Comparison of ENCODE assay signal across 13 cellular contexts in the genomic region with DNA sequence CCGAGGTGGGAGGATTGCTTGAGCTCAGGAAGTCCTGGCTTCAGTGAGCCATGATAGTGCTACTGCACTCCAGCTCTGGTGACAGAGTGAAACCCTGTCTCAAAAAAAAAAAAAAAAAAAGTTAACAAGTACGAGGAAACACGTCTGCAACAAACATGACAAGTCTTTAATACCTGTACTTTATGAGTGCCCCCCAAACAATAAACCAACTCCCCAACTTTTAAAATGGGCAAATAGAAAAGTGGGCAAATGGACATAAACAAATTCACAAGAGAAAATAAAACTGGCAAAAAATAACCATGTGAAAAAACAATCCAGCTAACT. TPM values are rescaled to one million over a fixed set of nuclear protein-coding genes. Genes with fewer than 3 reads are reported as not detected.
DNase-seq lines count a peak whose midpoint lies in the region; TF ChIP-seq lines count a peak whose summit lies in the region.
"Had no signal": no experiment of that assay in that cellular context is flagged by ENCODE, and none has a peak within 500 bp of the region (broad histone marks: within the 10 kb centered on the region; RNA-seq: fewer than 3 reads in every experiment).

No MANE protein-coding gene starts in this region.

- no peaks in the 10 kb centered on the region for H3K9me3 ChIP-seq in CD8-positive, alpha-beta memory T cell (ENCODE audit: low read length)
- H3K9me3 ChIP-seq: uterus had no signal

- H3K36me3 ChIP-seq in CD8-positive, alpha-beta memory T cell (ENCODE audit: insufficient read depth, low read length): no peaks in the 10 kb centered on the region
- H3K36me3 ChIP-seq: uterus had no signal

- no peak overlapping the region for H3K4me3 ChIP-seq in CD8-positive, alpha-beta memory T cell (ENCODE audit: low read length)

- TF ChIP-seq CTCF in nephron (IDR thresholded peaks at IDR 0.05; ENCODE audit: unreplicated experiment in 3 of 3): no peak

- peaks cover 27 to 36% (median 33%) of the 10 kb centered on the region in 3 donors for H3K4me1 Mint-ChIP-seq in CD8-positive, alpha-beta memory T cell
- H3K4me1 Mint-ChIP-seq in IgD-negative memory B cell: peaks cover 40 to 45% (median 42%) of the 10 kb centered on the region in 3 donors
- H3K4me1 Mint-ChIP-seq in activated CD4-positive, alpha-beta memory T cell treated with anti-CD3 and anti-CD28 coated beads, Interleukin-2, amount 10 ng/mL, durations not matched to agents 7 days and 5 days: peaks cover 39% of the 10 kb centered on the region
- peaks cover 62% of the 10 kb centered on the region for H3K4me1 Mint-ChIP-seq in nephron

- peak overlapping the region in 3 of 7 donors; percentile 15 to 99 (median 53) for H3K4me3 Mint-ChIP-seq in CD8-positive, alpha-beta memory T cell
- peak overlapping the region; percentile 30 to 100 (median 75) for H3K4me3 Mint-ChIP-seq in IgD-negative memory B cell
- peak overlapping the region; percentile 3 for H3K4me3 Mint-ChIP-seq in activated CD4-positive, alpha-beta memory T cell treated with anti-CD3 and anti-CD28 coated beads, Interleukin-2, amount 10 ng/mL, durations not matched to agents 7 days and 5 days
- H3K4me3 Mint-ChIP-seq in nephron: peak overlapping the region; percentile 66 to 71 (median 68)

- peak overlapping the region; percentile 35 for H3K27ac ChIP-seq in CD8-positive, alpha-beta memory T cell (ENCODE audit: low read depth, low read length)
- H3K27ac ChIP-seq: brain microvascular endothelial cell had no signal

- no peak for DNase-seq in CD8-positive, alpha-beta memory T cell
- no peak for DNase-seq in activated CD4-positive, alpha-beta memory T cell treated with anti-CD3 and anti-CD28 coated beads, Interleukin-2, amount 10 ng/mL, durations not matched to agents 7 days and 5 days
- DNase-seq in GDM1 (lab: John Stamatoyannopoulos, UW) (no peak), midbrain (lab: John Stamatoyannopoulos, UW) (no peak), anterior cingulate cortex (lab: John Stamatoyannopoulos, UW) (no peak), cerebellar cortex (ENCODE audit: low spot score) (no peak)
- DNase-seq: brain microvascular endothelial cell, islet precursor cell, uterus had no signal

- CTCF ChIA-PET in CD8-positive, alpha-beta memory T cell (lab: Charles Lee): interaction anchor here (1.6 to 2.2 kb wide), 2 partner anchors 11 to 39 kb away, joined by 7 to 9 read pairs; a partner anchor contains a TSS
- CTCF ChIA-PET in activated CD4-positive, alpha-beta memory T cell treated with anti-CD3 and anti-CD28 coated beads, Interleukin-2, amount 10 ng/mL, durations not matched to agents 7 days and 5 days (lab: Charles Lee): interaction anchor here (0.6 to 2.3 kb wide), 4 partner anchors 9 to 51 kb away, joined by 3 to 5 read pairs (median 3); no protein-coding TSS in a partner anchor

- H3K27me3 Mint-ChIP-seq in CD8-positive, alpha-beta memory T cell: peaks cover 0 to 2% of the 10 kb centered on the region in 2 donors
- H3K27me3 Mint-ChIP-seq in IgD-negative memory B cell (peaks cover 2% of the 10 kb centered on the region), nephron (ENCODE audit: low read depth) (no peaks in the 10 kb centered on the region)
- no peaks in the 10 kb centered on the region for H3K27me3 Mint-ChIP-seq in activated CD4-positive, alpha-beta memory T cell treated with anti-CD3 and anti-CD28 coated beads, Interleukin-2, amount 10 ng/mL, durations not matched to agents 7 days and 5 days

- H3K9me3 Mint-ChIP-seq in CD8-positive, alpha-beta memory T cell: no peaks in the 10 kb centered on the region
- no peaks in the 10 kb centered on the region for H3K9me3 Mint-ChIP-seq in IgD-negative memory B cell
- no peaks in the 10 kb centered on the region for H3K9me3 Mint-ChIP-seq in activated CD4-positive, alpha-beta memory T cell treated with anti-CD3 and anti-CD28 coated beads, Interleukin-2, amount 10 ng/mL, durations not matched to agents 7 days and 5 days
- no peaks in the 10 kb centered on the region for H3K9me3 Mint-ChIP-seq in nephron

- H3K4me1 ChIP-seq in CD8-positive, alpha-beta memory T cell (ENCODE audit: insufficient read depth, low read length): peaks cover 36% of the 10 kb centered on the region

- POLR2A ChIA-PET in CD8-positive, alpha-beta memory T cell (lab: Charles Lee): interaction anchor here (0.7 kb wide), 1 partner anchor 81 kb away, joined by 7 read pairs; no protein-coding TSS in a partner anchor
- POLR2A ChIA-PET in activated CD4-positive, alpha-beta memory T cell treated with anti-CD3 and anti-CD28 coated beads, Interleukin-2, amount 10 ng/mL, durations not matched to agents 7 days and 5 days (lab: Charles Lee): interaction anchor here (1.7 to 5.1 kb wide), 2 partner anchors 10 to 11 kb away, joined by 4 to 47 read pairs; a partner anchor contains a TSS

- H3K36me3 Mint-ChIP-seq in CD8-positive, alpha-beta memory T cell: peaks cover 0 to 16% (median 0%) of the 10 kb centered on the region in 3 donors
- H3K36me3 Mint-ChIP-seq in IgD-negative memory B cell (peaks cover 8% of the 10 kb centered on the region), nephron (ENCODE audit: low read depth) (peaks cover 6% of the 10 kb centered on the region)
- H3K36me3 Mint-ChIP-seq in activated CD4-positive, alpha-beta memory T cell treated with anti-CD3 and anti-CD28 coated beads, Interleukin-2, amount 10 ng/mL, durations not matched to agents 7 days and 5 days (ENCODE audit: low read depth): peaks cover 6% of the 10 kb centered on the region

- H3K27ac Mint-ChIP-seq in CD8-positive, alpha-beta memory T cell: peak overlapping the region in 4 of 8 donors; percentile 48 to 99 (median 67)
- H3K27ac Mint-ChIP-seq in IgD-negative memory B cell (peak overlapping the region; percentile 90 to 99 (median 98)), nephron (peak overlapping the region; percentile 93 to 99 (median 99))
- H3K27ac Mint-ChIP-seq in activated CD4-positive, alpha-beta memory T cell treated with anti-CD3 and anti-CD28 coated beads, Interleukin-2, amount 10 ng/mL, durations not matched to agents 7 days and 5 days: no peak overlapping the region

- H3K27me3 ChIP-seq in CD8-positive, alpha-beta memory T cell (ENCODE audit: insufficient read depth, low read length, poor library complexity, severe bottlenecking): no peaks in the 10 kb centered on the region
- H3K27me3 ChIP-seq: brain microvascular endothelial cell, uterus had no signal

RNA-seq across cellular contexts. Expression of a gene that starts 1.5 kb away (rescaled TPM):
- total RNA-seq in CD8-positive, alpha-beta memory T cell: 10 to 100 TPM; 57.0 to 58.2 TPM
- 60.8 TPM for polyA plus RNA-seq in CD8-positive, alpha-beta memory T cell
- 118 TPM for polyA plus RNA-seq in IgD-negative memory B cell
- total RNA-seq in activated CD4-positive, alpha-beta memory T cell treated with anti-CD3 and anti-CD28 coated beads, Interleukin-2, amount 10 ng/mL, durations not matched to agents 7 days and 5 days: 10 to 100 TPM; 42.9 to 45.9 TPM

RNA-seq across cellular contexts. Expression of a gene that starts 12.0 kb away (rescaled TPM):
- total RNA-seq in CD8-positive, alpha-beta memory T cell: 1 to 10 TPM; 6.0 TPM
- polyA plus RNA-seq in CD8-positive, alpha-beta memory T cell: 8.7 TPM
- polyA plus RNA-seq in IgD-negative memory B cell: 5.1 TPM
- total RNA-seq in activated CD4-positive, alpha-beta memory T cell treated with anti-CD3 and anti-CD28 coated beads, Interleukin-2, amount 10 ng/mL, durations not matched to agents 7 days and 5 days: 1 to 10 TPM; 6.4 to 7.1 TPM

RNA-seq across cellular contexts. Expression of a gene that starts 25.7 kb away (rescaled TPM):
- total RNA-seq in CD8-positive, alpha-beta memory T cell: not detected
- polyA plus RNA-seq in CD8-positive, alpha-beta memory T cell: not detected
- polyA plus RNA-seq in IgD-negative memory B cell: not detected
- not detected for total RNA-seq in activated CD4-positive, alpha-beta memory T cell treated with anti-CD3 and anti-CD28 coated beads, Interleukin-2, amount 10 ng/mL, durations not matched to agents 7 days and 5 days
- total RNA-seq: osteocyte had no signal

RNA-seq across cellular contexts. Expression of a gene that starts 43.8 kb away (rescaled TPM):
- 1 to 10 TPM; 4.5 to 6.6 TPM for total RNA-seq in CD8-positive, alpha-beta memory T cell
- polyA plus RNA-seq in CD8-positive, alpha-beta memory T cell: 4.7 TPM
- polyA plus RNA-seq in IgD-negative memory B cell: 5.2 TPM
- total RNA-seq in activated CD4-positive, alpha-beta memory T cell treated with anti-CD3 and anti-CD28 coated beads, Interleukin-2, amount 10 ng/mL, durations not matched to agents 7 days and 5 days: 1 to 10 TPM; 4.9 to 7.0 TPM
- total RNA-seq: osteocyte had no signal

RNA-seq across cellular contexts. Expression of a gene that starts 44.0 kb away (rescaled TPM):
- 10 to 100 TPM; 27.9 to 32.0 TPM for total RNA-seq in CD8-positive, alpha-beta memory T cell
- polyA plus RNA-seq in CD8-positive, alpha-beta memory T cell: 25.8 TPM
- 29.1 TPM for polyA plus RNA-seq in IgD-negative memory B cell
- 10 to 100 TPM; 23.1 to 26.8 TPM for total RNA-seq in activated CD4-positive, alpha-beta memory T cell treated with anti-CD3 and anti-CD28 coated beads, Interleukin-2, amount 10 ng/mL, durations not matched to agents 7 days and 5 days
- total RNA-seq: G401, osteocyte had no signal
